ENCODE assay signal across 7 cellular contexts in genomic region chr17:47204722-47205418, GRCh38. TPM values are rescaled to one million over a fixed set of nuclear protein-coding genes. Genes with fewer than 3 reads are reported as not detected.
DNase-seq lines count a peak whose midpoint lies in the region; ATAC-seq, FAIRE-seq and TF ChIP-seq lines count a peak whose summit lies in the region.

No MANE protein-coding gene starts in this region.

- no TSS peak for BruUV-seq in Panc1 (replicated peaks; lab: Mats Ljungman, UMichigan)

- no peaks in the 10 kb centered on the region for H3K36me3 ChIP-seq in Panc1 (ENCODE audit: control insufficient read depth, insufficient read depth, low read length)
- no peaks in the 10 kb centered on the region for H3K36me3 ChIP-seq in bronchial epithelial cell (ENCODE audit: control insufficient read depth, insufficient read depth, low read length)
- no peaks in the 10 kb centered on the region for H3K36me3 ChIP-seq in upper lobe of left lung

- H3K4me1 ChIP-seq in Panc1 (ENCODE audit: control insufficient read depth, insufficient read depth, low read length) (no peaks in the 10 kb centered on the region), upper lobe of left lung (peaks cover 17 to 27% (median 22%) of the 10 kb centered on the region in 4 donors)

- H3K27me3 ChIP-seq in Panc1 (ENCODE audit: control insufficient read depth, insufficient read depth, low read length) (no peaks in the 10 kb centered on the region), bronchial epithelial cell (ENCODE audit: control insufficient read depth, insufficient read depth, low read length) (no peaks in the 10 kb centered on the region), upper lobe of left lung (no peaks in the 10 kb centered on the region)

- no peak for DNase-seq in Panc1 (ENCODE audit: low read depth, low spot score)
- peak; percentile 26 for DNase-seq in bronchial epithelial cell (ENCODE audit: low read depth)
- peak; percentile 90 for DNase-seq in medulla oblongata (ENCODE audit: extremely low spot score)
- no peak for DNase-seq in upper lobe of left lung
- no peak for DNase-seq in HTR-8/SVneo (ENCODE audit: insufficient read length, low spot score)

- H3K9me3 ChIP-seq in Panc1 (ENCODE audit: control insufficient read depth, insufficient read depth, low read depth, low read length) = no peaks in the 10 kb centered on the region
- H3K9me3 ChIP-seq in upper lobe of left lung = no peaks in the 10 kb centered on the region

- ATAC-seq in HG02678 (IDR thresholded peaks at IDR 0.05; ENCODE audit: unreplicated experiment) (peak; percentile 47), Panc1 (peak; percentile 63; the same call in 1 of the 2 replicates), upper lobe of left lung (ENCODE audit: low FRiP score in 2 of 2) (peak; percentile 41 to 81)

- in situ Hi-C loops in Panc1 (cut with HindIII; ENCODE audit: low pct_unique_long_range_greater_than_20kb, low sequenced_read_pairs) = no loop called here

- TF ChIP-seq POLR2A in GM18526 (IDR thresholded peaks at IDR 0.05; ENCODE audit: extremely low read depth, insufficient read length) (peak; percentile 33), upper lobe of left lung (IDR thresholded peaks at IDR 0.05) (no peak)

- no peak for TF ChIP-seq CTCF in Panc1 (IDR thresholded peaks at IDR 0.05)
- TF ChIP-seq CTCF in bronchial epithelial cell (IDR thresholded peaks at IDR 0.05; ENCODE audit: insufficient read depth, low read length, severe bottlenecking) = no peak
- no peak for TF ChIP-seq CTCF in upper lobe of left lung (IDR thresholded peaks at IDR 0.05)

- intact Hi-C loops in Panc1 (cut with micrococcal nuclease; ENCODE audit: unreplicated experiment) = no loop called here

- 52 to 53% methylated on average over 6 of the region's 6 CpGs for WGBS in upper lobe of left lung, 2 donors

- POLR2A ChIA-PET in Panc1 (lab: Charles Lee) = no interaction called here

- no peak for FAIRE-seq in bronchial epithelial cell (lab: Jason Lieb, UNC)
- FAIRE-seq in HTR-8/SVneo (lab: Jason Lieb, UNC) = no peak

- H3K4me3 ChIP-seq in Panc1 (ENCODE audit: low read depth in 2 of 2, low read length in 2 of 2) (peak overlapping the region in 1 of 2 experiments; percentile 10; a peak in 2 of 4 replicates), bronchial epithelial cell (ENCODE audit: low read depth, low read length) (no peak overlapping the region), upper lobe of left lung (peak overlapping the region in 1 of 4 donors; percentile 2)

- CTCF ChIA-PET in Panc1 (lab: Charles Lee) = no interaction called here

- TF ChIP-seq EP300 in upper lobe of left lung (IDR thresholded peaks at IDR 0.05) = no peak

- H3K27ac ChIP-seq in Panc1 (ENCODE audit: low read length) = peak overlapping the region; percentile 31; the same call in 1 of the 2 replicates
- peak overlapping the region; percentile 66 to 82 (median 78) for H3K27ac ChIP-seq in upper lobe of left lung

RNA-seq across cellular contexts. Expression of gene MYL4, which starts 4.3 kb away (rescaled TPM):
- total RNA-seq in Panc1 (2021; ENCODE audit: unreplicated experiment) = 0.49 TPM
- not detected for polyA plus RNA-seq in Panc1 (2012; ENCODE audit: insufficient read length)
- not detected in 2 replicates for total RNA-seq in bronchial epithelial cell
- total RNA-seq in upper lobe of left lung = 1 to 10 TPM in 3 of 6 donors, not detected in 3; 1.4 to 3.1 (median 1.6) TPM

RNA-seq across cellular contexts. Expression of gene CDC27, which starts 15.8 kb away (rescaled TPM):
- total RNA-seq in Panc1 (2021; ENCODE audit: unreplicated experiment) = 97.5 TPM
- 39.0 TPM for polyA plus RNA-seq in Panc1 (2012; ENCODE audit: insufficient read length)
- 64.9 and 73.7 TPM in 2 replicates for total RNA-seq in bronchial epithelial cell
- 10 to 100 TPM; 40.3 to 74.8 (median 55.1) TPM for total RNA-seq in upper lobe of left lung

RNA-seq across cellular contexts. Expression of gene ITGB3, which starts 48.8 kb away (rescaled TPM):
- total RNA-seq in Panc1 (2021; ENCODE audit: unreplicated experiment) = 17.6 TPM
- polyA plus RNA-seq in Panc1 (2012; ENCODE audit: insufficient read length) = 12.8 TPM
- 0.26 and 0.51 TPM in 2 replicates for total RNA-seq in bronchial epithelial cell
- 10 to 100 TPM in 3 of 6 donors, 1 to 10 TPM in 3; 3.4 to 17.8 (median 9.8) TPM for total RNA-seq in upper lobe of left lung

Comparison
In these comparisons a context has a peak if more than half of its experiments do, and no peak if none do; other contexts are left out.
1. DNase-seq: peak in bronchial epithelial cell (single experiment) and medulla oblongata (single experiment); none in Panc1 (single experiment), upper lobe of left lung (0 of 2) and HTR-8/SVneo (single experiment).
2. Peak in every context shown above with its lines, with median percentiles within 50 percentile points of each other: ATAC-seq.